1 cellular context compared by ENCODE assay signal in genomic region chr17:27485125-27485524, GRCh38.
TF ChIP-seq lines count a peak whose summit lies in the region.

No MANE protein-coding gene starts in this region.

TF ChIP-seq in H1, 55 proteins besides CTCF, POLR2A, EP300 and RAD21:
- no peak for TF ChIP-seq JUN (IDR thresholded peaks at IDR 0.05; ENCODE audit: low read depth, low read length)
- TF ChIP-seq CTBP2 (IDR thresholded peaks at IDR 0.05; ENCODE audit: borderline replicate concordance, insufficient read depth, insufficient read length, low read length): no peak
- no peak for TF ChIP-seq CBX8 (IDR thresholded peaks at IDR 0.05; ENCODE audit: borderline replicate concordance, low read depth, low read length)
- TF ChIP-seq RNF2 (IDR thresholded peaks at IDR 0.05; ENCODE audit: borderline replicate concordance, low read depth, low read length, missing control alignments, poor library complexity, severe bottlenecking): no peak
- TF ChIP-seq USF2 (IDR thresholded peaks at IDR 0.05; ENCODE audit: low read length): no peak
- no peak for TF ChIP-seq TAF7 (optimal IDR thresholded peaks at IDR 0.05; ENCODE audit: borderline replicate concordance, low read depth, low read length)
- TF ChIP-seq RXRA (IDR thresholded peaks at IDR 0.05; ENCODE audit: insufficient read depth, low read depth, low read length): no peak
- TF ChIP-seq CEBPB (IDR thresholded peaks at IDR 0.05; ENCODE audit: low read depth, low read length): no peak
